Comparison of ENCODE assay signal across 8 cellular contexts in the genomic region with DNA sequence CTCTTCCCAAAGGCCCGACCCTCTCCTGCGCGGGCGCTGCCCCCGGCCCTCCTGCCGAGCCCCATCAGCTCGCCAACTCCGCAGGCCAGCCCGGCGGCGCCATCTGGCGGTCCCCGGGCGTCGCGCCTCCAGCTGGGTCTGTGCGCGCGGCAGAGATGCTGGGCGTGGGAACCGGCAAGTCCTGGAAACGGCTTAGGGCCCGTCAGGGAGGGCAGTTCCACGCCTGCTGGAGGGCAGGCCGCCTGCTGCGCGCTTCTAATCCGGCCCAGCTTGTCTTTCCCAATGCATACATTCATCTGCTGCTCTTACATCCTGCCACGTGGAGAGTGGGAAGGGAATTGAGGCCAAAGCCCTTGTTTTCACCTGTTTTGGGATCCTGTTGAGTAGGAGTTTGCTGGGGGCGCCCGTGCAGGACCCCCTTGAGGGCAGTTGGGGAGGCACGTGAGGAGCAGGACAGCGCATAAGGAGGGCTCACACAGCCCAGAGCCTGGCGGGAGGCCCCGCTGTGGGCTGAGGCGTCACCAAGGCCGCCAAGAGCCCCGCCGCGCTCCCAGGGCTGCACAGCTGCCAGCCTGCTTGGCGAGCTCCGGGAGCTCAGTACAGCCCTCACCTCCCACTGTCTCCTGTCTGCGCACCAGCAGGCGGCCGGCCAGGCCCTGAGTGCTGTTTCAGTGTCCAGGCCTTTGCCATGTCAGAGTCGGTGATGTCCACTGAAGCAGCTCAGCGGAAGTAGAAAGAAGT.
A peak's percentile ranks its signal among the peaks of the same experiment; 100 is the strongest.
DNase-seq lines count a peak whose midpoint lies in the region; ATAC-seq and TF ChIP-seq lines count a peak whose summit lies in the region.

No MANE protein-coding gene starts in this region.

- H3K4me3 ChIP-seq in CD4-positive, CD25-positive, alpha-beta regulatory T cell (ENCODE audit: low read depth, low read length), result no peak overlapping the region
- H3K4me3 ChIP-seq in iPS-18a (ENCODE audit: low read length) (peak overlapping the region; percentile 26), smooth muscle cell (peak overlapping the region; percentile 52)

- peaks cover 10% of the 10 kb centered on the region for H3K36me3 Mint-ChIP-seq in CD4-positive, CD25-positive, alpha-beta regulatory T cell
- H3K36me3 Mint-ChIP-seq in Calu3 (ENCODE audit: insufficient read depth, unreplicated experiment), result no peaks in the 10 kb centered on the region

- peak in 2 of 3 donors; percentile 31 to 56 for DNase-seq in CD4-positive, CD25-positive, alpha-beta regulatory T cell
- DNase-seq in T-helper 1 cell (peak in 3 of 5 donors; percentile 26 to 55 (median 41)), astrocyte of the hippocampus (ENCODE audit: low read depth, low spot score) (peak; percentile 95), smooth muscle cell (lab: John Stamatoyannopoulos, UW; ENCODE audit: unreplicated experiment) (peak; percentile 66), NCI-H510A (lab: John Stamatoyannopoulos, UW) (no peak), Calu3 (no peak)

- H2AFZ ChIP-seq in smooth muscle cell (ENCODE audit: low read depth), result peak overlapping the region; percentile 87

- no peak overlapping the region for H3K9ac ChIP-seq in iPS-18a (ENCODE audit: low read length)
- H3K9ac ChIP-seq in smooth muscle cell (ENCODE audit: low read depth), result peak overlapping the region; percentile 17

- H3K4me1 Mint-ChIP-seq in CD4-positive, CD25-positive, alpha-beta regulatory T cell, result peaks cover 0 to 8% (median 1%) of the 10 kb centered on the region in 4 donors
- H3K4me1 Mint-ChIP-seq in Calu3 (ENCODE audit: low read depth, unreplicated experiment), result no peaks in the 10 kb centered on the region

- peak; percentile 49 to 58 for ATAC-seq in CD4-positive, CD25-positive, alpha-beta regulatory T cell (ENCODE audit: low read depth in 2 of 2)
- peak; percentile 56 for ATAC-seq in HG02588 (IDR thresholded peaks at IDR 0.05; ENCODE audit: unreplicated experiment)

- H3K27me3 Mint-ChIP-seq in CD4-positive, CD25-positive, alpha-beta regulatory T cell, result no peaks in the 10 kb centered on the region
- H3K27me3 Mint-ChIP-seq in Calu3 (ENCODE audit: unreplicated experiment), result no peaks in the 10 kb centered on the region

- intact Hi-C loops in Calu3 (cut with micrococcal nuclease; ENCODE audit: unreplicated experiment), result no loop called here

- CTCF ChIA-PET in Calu3 (lab: Charles Lee), result no interaction called here

- no peaks in the 10 kb centered on the region for H3K79me2 ChIP-seq in smooth muscle cell (ENCODE audit: low read depth)

- H3K27me3 ChIP-seq in CD4-positive, CD25-positive, alpha-beta regulatory T cell (ENCODE audit: control insufficient read depth, insufficient read depth, low read length), result no peaks in the 10 kb centered on the region
- H3K27me3 ChIP-seq in iPS-18a (ENCODE audit: control insufficient read depth, insufficient read depth, low read length), result no peaks in the 10 kb centered on the region
- no peaks in the 10 kb centered on the region for H3K27me3 ChIP-seq in smooth muscle cell (ENCODE audit: low read depth)

- TF ChIP-seq CTCF in smooth muscle cell (IDR thresholded peaks at IDR 0.05; ENCODE audit: borderline replicate concordance, insufficient read depth, poor library complexity, severe bottlenecking) (peak; percentile 93), Calu3 (IDR thresholded peaks at IDR 0.05; ENCODE audit: unreplicated experiment) (no peak)

- 38% methylated on average over 46 of the region's 47 CpGs for WGBS in smooth muscle cell (ENCODE audit: low lambda C conversion rate)

- no peaks in the 10 kb centered on the region for H3K9me3 Mint-ChIP-seq in CD4-positive, CD25-positive, alpha-beta regulatory T cell
- H3K9me3 Mint-ChIP-seq in Calu3 (ENCODE audit: low read depth, unreplicated experiment), result no peaks in the 10 kb centered on the region

- H3K9me3 ChIP-seq in CD4-positive, CD25-positive, alpha-beta regulatory T cell (ENCODE audit: control insufficient read depth in 2 of 2, low read length in 2 of 2), result no peaks in the 10 kb centered on the region
- H3K9me3 ChIP-seq in iPS-18a (ENCODE audit: control insufficient read depth, low read depth, low read length) (no peaks in the 10 kb centered on the region), smooth muscle cell (replicated peaks; ENCODE audit: low read depth) (no peaks in the 10 kb centered on the region)

- H3K27ac Mint-ChIP-seq in CD4-positive, CD25-positive, alpha-beta regulatory T cell, result no peak overlapping the region
- H3K27ac Mint-ChIP-seq in Calu3 (ENCODE audit: unreplicated experiment), result no peak overlapping the region

- peak overlapping the region; percentile 90 for H3K4me2 ChIP-seq in smooth muscle cell

- no TSS peak for BruUV-seq in Calu3 (replicated peaks; lab: Mats Ljungman, UMichigan)

- no peaks in the 10 kb centered on the region for H3K4me1 ChIP-seq in CD4-positive, CD25-positive, alpha-beta regulatory T cell (ENCODE audit: control insufficient read depth, insufficient read depth, low read length, poor library complexity, severe bottlenecking)
- H3K4me1 ChIP-seq in iPS-18a (ENCODE audit: control insufficient read depth, low read depth, low read length), result peaks cover 3% of the 10 kb centered on the region
- H3K4me1 ChIP-seq in smooth muscle cell (ENCODE audit: low read depth), result peaks cover 8% of the 10 kb centered on the region

- no peak overlapping the region for H3K27ac ChIP-seq in CD4-positive, CD25-positive, alpha-beta regulatory T cell (ENCODE audit: insufficient read depth, low read length, poor library complexity, severe bottlenecking)
- H3K27ac ChIP-seq in iPS-18a (ENCODE audit: low read length), result no peak overlapping the region
- no peak overlapping the region for H3K27ac ChIP-seq in smooth muscle cell (ENCODE audit: low read depth)

- no peaks in the 10 kb centered on the region for H3K36me3 ChIP-seq in CD4-positive, CD25-positive, alpha-beta regulatory T cell (ENCODE audit: control insufficient read depth, insufficient read depth, low read length)
- H3K36me3 ChIP-seq in iPS-18a (ENCODE audit: control insufficient read depth, low read depth, low read length) (no peaks in the 10 kb centered on the region), smooth muscle cell (ENCODE audit: low read depth) (no peaks in the 10 kb centered on the region)

- no peaks in the 10 kb centered on the region for H4K20me1 ChIP-seq in smooth muscle cell (ENCODE audit: low read depth)

- H3K4me3 Mint-ChIP-seq in CD4-positive, CD25-positive, alpha-beta regulatory T cell, result no peak overlapping the region
- no peak overlapping the region for H3K4me3 Mint-ChIP-seq in Calu3 (ENCODE audit: low read depth, unreplicated experiment)

- no peaks in the 10 kb centered on the region for H3F3A ChIP-seq in smooth muscle cell (ENCODE audit: low read depth)

Comparison
In these comparisons a context has a peak if more than half of its experiments do, and no peak if none do; other contexts are left out.
1. DNase-seq: peak in CD4-positive, CD25-positive, alpha-beta regulatory T cell (2 of 3), T-helper 1 cell (3 of 5), astrocyte of the hippocampus (single experiment) and smooth muscle cell (single experiment); none in NCI-H510A (single experiment) and Calu3 (single experiment).